ENCODE assay signal across 27 cellular contexts in the genomic region with DNA sequence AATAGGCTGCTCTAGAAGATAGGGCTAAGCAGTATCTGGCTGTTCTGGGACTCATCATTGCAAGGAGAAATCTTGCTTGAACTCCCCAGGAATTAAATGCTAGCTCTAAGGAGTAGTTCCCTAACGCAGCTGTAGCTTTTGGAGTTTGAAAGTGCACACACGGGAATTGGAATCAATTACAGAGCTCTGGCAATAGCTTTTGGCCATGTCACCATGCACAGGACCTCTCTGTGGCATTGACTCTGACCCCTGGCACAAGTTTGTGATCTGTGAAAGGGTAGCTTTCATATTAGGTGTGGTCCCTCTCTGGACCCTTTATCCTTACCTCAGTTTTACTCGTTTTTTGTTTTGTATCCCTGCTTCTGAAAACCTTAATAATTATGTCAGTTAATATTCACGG.
"Had no signal": no experiment of that assay in that cellular context is flagged by ENCODE, and none has a peak within 500 bp of the region (broad histone marks: within the 10 kb centered on the region; RNA-seq: fewer than 3 reads in every experiment).

No MANE protein-coding gene starts in this region.

- H3K27me3 ChIP-seq: stomach, testis, thyroid gland, tibial artery, tibial nerve, transverse colon, upper lobe of left lung, upper lobe of right lung, uterus, vagina had no signal

- H3K9me3 ChIP-seq: stomach, suprapubic skin, testis, thoracic aorta, thyroid gland, tibial artery, tibial nerve, transverse colon, upper lobe of left lung, upper lobe of right lung, uterus, vagina had no signal

- ATAC-seq: stimulated activated effector memory CD8-positive, alpha-beta T cell treated with anti-CD3 and anti-CD28 coated beads, Interleukin-12 subunit alpha, Interleukin-12 subunit beta, amount 100 ng/mL, for 72 hours; stimulated activated memory B cell treated with anti-CD40 and anti-IgM and Interleukin-4, amounts not matched to agents 10 μg/mL and 1 μg/mL and 100 μg/mL, for 72 hours; stimulated activated naive B cell treated with anti-CD40 and anti-IgM and Interleukin-4, amounts not matched to agents 10 μg/mL and 1 μg/mL and 100 μg/mL, for 72 hours; stimulated activated naive CD8-positive, alpha-beta T cell treated with anti-CD3 and anti-CD28 coated beads, Interleukin-15, amount 100 ng/mL, for 72 hours; stimulated activated naive CD8-positive, alpha-beta T cell treated with anti-CD3 and anti-CD28 coated beads, Interleukin-15, Interleukin-2, amounts not matched to agents 100 U/mL and 50 U/mL, for 24 hours; upper lobe of right lung had no signal

- H3K36me3 ChIP-seq: stomach, suprapubic skin, thoracic aorta, thyroid gland, tibial artery, tibial nerve, transverse colon, upper lobe of left lung, upper lobe of right lung, uterus, vagina had no signal

- FAIRE-seq: urothelium cell line had no signal

- DNase-seq: stimulated activated CD4-positive, alpha-beta T cell treated with anti-CD3 and anti-CD28 coated beads, Interleukin-2, amount 100 ng/mL, for 48 hours; stimulated activated CD4-positive, alpha-beta T cell treated with anti-CD3 and anti-CD28 coated beads, Interleukin-4, amount 100 ng/mL, for 1 hour; stimulated activated CD4-positive, alpha-beta T cell treated with anti-CD3 and anti-CD28 coated beads, Interleukin-4, amount 100 ng/mL, for 24 hours; stimulated activated CD4-positive, alpha-beta T cell treated with anti-CD3 and anti-CD28 coated beads, Interleukin-4, amount 100 ng/mL, for 4 hours; stimulated activated CD8-positive, alpha-beta memory T cell treated with anti-CD3 and anti-CD28 coated beads, Interleukin-4, amount 100 ng/mL, for 48 hours; stimulated activated naive B cell treated with anti-CD40 and anti-IgM and Interleukin-4, amounts not matched to agents 10 μg/mL and 1 μg/mL and 100 μg/mL, for 72 hours; stimulated activated naive CD4-positive, alpha-beta T cell; stimulated activated naive CD4-positive, alpha-beta T cell treated with Interleukin-2 at 50 U/mL for 16 hours; stimulated activated naive CD8-positive, alpha-beta T cell treated with anti-CD3 and anti-CD28 coated beads, Interleukin-15, amount 100 ng/mL, for 72 hours; stimulated activated naive CD8-positive, alpha-beta T cell treated with anti-CD3 and anti-CD28 coated beads, Interleukin-15, Interleukin-2, amounts not matched to agents 100 U/mL and 50 U/mL, for 24 hours; stomach; substantia nigra; testis; thyroid gland; tibial artery; transverse colon; trophoblast cell; upper lobe of left lung; upper lobe of right lung; uterus had no signal

- H3K4me3 ChIP-seq: stomach, suprapubic skin, testis, thoracic aorta, thyroid gland, tibial artery, tibial nerve, transverse colon, upper lobe of left lung, upper lobe of right lung, uterus, vagina had no signal

- H3K4me1 ChIP-seq: stomach, suprapubic skin, testis, thyroid gland, tibial nerve, transverse colon, upper lobe of left lung, upper lobe of right lung, uterus, vagina had no signal

- H3K27ac ChIP-seq: stomach, suprapubic skin, testis, thoracic aorta, thyroid gland, tibial artery, tibial nerve, transverse colon, upper lobe of left lung, upper lobe of right lung, uterus, vagina had no signal
